9 cellular contexts compared by ENCODE assay signal in the genomic region with DNA sequence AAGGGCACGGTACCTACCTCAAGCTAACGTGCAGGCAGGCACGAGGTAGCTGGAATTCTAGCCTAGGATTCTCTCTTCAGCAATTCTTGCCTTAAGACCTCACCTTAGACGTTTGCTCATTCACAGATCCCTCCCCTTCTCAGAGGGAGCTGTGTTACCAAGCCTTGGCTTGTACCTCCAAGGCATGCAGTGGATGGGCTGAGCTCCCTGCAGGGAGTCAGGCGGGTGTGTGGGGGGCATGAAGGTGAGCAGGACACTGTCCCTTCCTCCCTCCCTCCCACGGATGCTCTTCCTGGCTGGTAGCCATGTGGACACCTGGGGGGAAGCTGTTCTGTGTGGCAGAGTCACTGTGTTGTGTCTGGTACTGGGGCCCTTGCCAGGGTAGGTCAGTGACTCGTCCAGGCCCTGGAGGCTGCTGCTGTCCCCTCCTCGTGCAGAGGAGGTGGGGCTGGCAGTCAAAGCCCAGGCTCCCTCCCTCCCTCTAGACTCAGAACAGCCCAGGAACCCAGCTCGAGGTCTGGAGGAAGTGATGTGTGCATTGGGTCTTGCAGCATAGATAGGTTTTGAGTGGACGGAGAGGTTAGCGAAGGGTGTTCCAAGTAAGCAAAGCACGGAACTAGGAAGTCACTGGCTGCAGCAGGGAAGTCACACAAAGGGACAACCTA.
DNase-seq lines count a peak whose midpoint lies in the region; ATAC-seq, FAIRE-seq and TF ChIP-seq lines count a peak whose summit lies in the region.
"Had no signal": no experiment of that assay in that cellular context is flagged by ENCODE, and none has a peak within 500 bp of the region (broad histone marks: within the 10 kb centered on the region; RNA-seq: fewer than 3 reads in every experiment).

No MANE protein-coding gene starts in this region.

- no peaks in the 10 kb centered on the region for H3K36me3 ChIP-seq in RWPE2 (ENCODE audit: low read depth)

- peak; percentile 78 for ATAC-seq in RWPE2 (ENCODE audit: low read depth)
- ATAC-seq in left cardiac atrium = peak; percentile 44 to 65
- peak; percentile 65 for ATAC-seq in sciatic nerve
- no peak for ATAC-seq in HG02642 (IDR thresholded peaks at IDR 0.05; ENCODE audit: poor library complexity, unreplicated experiment)
- no peak for ATAC-seq in GM21529 (IDR thresholded peaks at IDR 0.05; ENCODE audit: unreplicated experiment)

- peak overlapping the region; percentile 87 for H3K27ac ChIP-seq in RWPE2 (ENCODE audit: poor library complexity, severe bottlenecking)

- FAIRE-seq in H54 (lab: Jason Lieb, UNC) = no peak

- TF ChIP-seq POLR2A in H54 (IDR thresholded peaks at IDR 0.05; ENCODE audit: low read depth, low read length) = no peak; the same call in 1 of the 2 replicates

- peaks cover 22% of the 10 kb centered on the region for H3K4me1 ChIP-seq in RWPE2 (ENCODE audit: insufficient read depth, poor library complexity, severe bottlenecking)

- H3K9me3 ChIP-seq in RWPE2 (ENCODE audit: severe bottlenecking) = no peaks in the 10 kb centered on the region

- intact Hi-C loops in left cardiac atrium (cut with DNase I) = no loop called here
- intact Hi-C loops in sciatic nerve (cut with DNase I) = no loop called here

- H3K4me3 ChIP-seq in RWPE2 (ENCODE audit: severe bottlenecking) = no peak overlapping the region

- DNase-seq in H54 (ENCODE audit: insufficient read length, low spot score) (peak; percentile 67), RWPE2 (ENCODE audit: low spot score) (peak; percentile 76), left cardiac atrium (peak; percentile 33), sciatic nerve (ENCODE audit: low spot score) (no peak), 8988T (no peak), foreskin melanocyte (no peak)
- DNase-seq: stimulated activated CD4-positive, alpha-beta T cell treated with anti-CD3 and anti-CD28 coated beads, Interleukin-12 subunit alpha, Interleukin-12 subunit beta, amount 100 ng/mL, for 4 hours had no signal

- no peaks in the 10 kb centered on the region for H3K27me3 ChIP-seq in RWPE2 (ENCODE audit: insufficient read depth, poor library complexity, severe bottlenecking)

- TF ChIP-seq CTCF in RWPE2 (IDR thresholded peaks at IDR 0.05; ENCODE audit: poor library complexity, severe bottlenecking) = no peak

Comparison
In these comparisons a context has a peak if more than half of its experiments do, and no peak if none do; other contexts are left out.
1. DNase-seq: peak in H54 (single experiment), RWPE2 (single experiment) and left cardiac atrium (single experiment); none in sciatic nerve (single experiment), 8988T (single experiment) and foreskin melanocyte (single experiment).
2. ATAC-seq: peak in RWPE2 (single experiment), left cardiac atrium (2 of 2) and sciatic nerve (single experiment); none in HG02642 (single experiment) and GM21529 (single experiment).